Comparison of ENCODE assay signal across 1 cellular context in the genomic region with DNA sequence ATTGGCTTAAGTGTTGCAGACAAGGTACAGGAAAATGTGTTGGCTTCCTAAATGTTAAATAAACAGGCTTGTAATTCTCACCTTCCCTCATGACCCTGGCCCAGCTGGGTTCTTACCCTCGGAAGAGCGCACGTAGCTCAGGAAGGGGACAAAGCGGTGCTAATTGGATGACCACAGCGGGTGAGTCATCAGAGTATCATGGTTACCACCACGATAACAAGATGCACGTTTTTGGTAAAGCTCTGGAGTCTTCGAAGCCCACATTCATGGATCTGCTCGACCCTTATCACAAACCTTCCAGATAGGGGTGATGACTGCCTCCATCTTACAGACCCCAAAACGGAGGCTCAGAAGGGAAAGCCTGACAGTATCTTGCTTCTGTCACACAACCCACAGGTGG.
A peak's percentile ranks its signal among the peaks of the same experiment; 100 is the strongest.
TF ChIP-seq lines count a peak whose summit lies in the region.

No MANE protein-coding gene starts in this region.

TF ChIP-seq in K562, 482 proteins besides CTCF, POLR2A, EP300 and RAD21 (continued from another document):
- TF ChIP-seq HNRNPL (IDR thresholded peaks at IDR 0.05; ENCODE audit: low read depth, low read length) (no peak), SRSF3 (IDR thresholded peaks at IDR 0.05; ENCODE audit: insufficient read depth, low read length) (no peak), STAT5A (IDR thresholded peaks at IDR 0.05; ENCODE audit: borderline replicate concordance, low read length) (no peak), ESRRA (IDR thresholded peaks at IDR 0.05; ENCODE audit: borderline replicate concordance, low read depth) (no peak), BHLHE40 (IDR thresholded peaks at IDR 0.05; ENCODE audit: low read length) (peak; percentile 38; the same call in 1 of the 2 replicates), MTA3 (IDR thresholded peaks at IDR 0.05; ENCODE audit: borderline replicate concordance) (no peak), RFX1 (IDR thresholded peaks at IDR 0.05) (peak; percentile 26; the same call in 1 of the 2 replicates), PPARD (CRISPR knock-in tag; IDR thresholded peaks at IDR 0.05) (no peak), MGA (IDR thresholded peaks at IDR 0.05) (peak; percentile 82), L3MBTL2 (IDR thresholded peaks at IDR 0.05) (peak; percentile 92), ATF3 (IDR thresholded peaks at IDR 0.05) (peak; percentile 88), ATF3 (CRISPR knock-in tag; conservative IDR thresholded peaks at IDR 0.05) (0 out of 2 replicates have a peak, but pooled peaks have one; percentile 51), FOSL1 (tag; conservative IDR thresholded peaks at IDR 0.05) (peak; percentile 82), NFE2 (IDR thresholded peaks at IDR 0.05; ENCODE audit: low read depth) (no peak), HEY1 (CRISPR knock-in tag; IDR thresholded peaks at IDR 0.05; ENCODE audit: borderline replicate concordance) (no peak)
- TF ChIP-seq, protein P1, sequence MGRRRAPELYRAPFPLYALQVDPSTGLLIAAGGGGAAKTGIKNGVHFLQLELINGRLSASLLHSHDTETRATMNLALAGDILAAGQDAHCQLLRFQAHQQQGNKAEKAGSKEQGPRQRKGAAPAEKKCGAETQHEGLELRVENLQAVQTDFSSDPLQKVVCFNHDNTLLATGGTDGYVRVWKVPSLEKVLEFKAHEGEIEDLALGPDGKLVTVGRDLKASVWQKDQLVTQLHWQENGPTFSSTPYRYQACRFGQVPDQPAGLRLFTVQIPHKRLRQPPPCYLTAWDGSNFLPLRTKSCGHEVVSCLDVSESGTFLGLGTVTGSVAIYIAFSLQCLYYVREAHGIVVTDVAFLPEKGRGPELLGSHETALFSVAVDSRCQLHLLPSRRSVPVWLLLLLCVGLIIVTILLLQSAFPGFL (CRISPR knock-in tag; IDR thresholded peaks at IDR 0.05), result no peak
